In the genomic region with DNA sequence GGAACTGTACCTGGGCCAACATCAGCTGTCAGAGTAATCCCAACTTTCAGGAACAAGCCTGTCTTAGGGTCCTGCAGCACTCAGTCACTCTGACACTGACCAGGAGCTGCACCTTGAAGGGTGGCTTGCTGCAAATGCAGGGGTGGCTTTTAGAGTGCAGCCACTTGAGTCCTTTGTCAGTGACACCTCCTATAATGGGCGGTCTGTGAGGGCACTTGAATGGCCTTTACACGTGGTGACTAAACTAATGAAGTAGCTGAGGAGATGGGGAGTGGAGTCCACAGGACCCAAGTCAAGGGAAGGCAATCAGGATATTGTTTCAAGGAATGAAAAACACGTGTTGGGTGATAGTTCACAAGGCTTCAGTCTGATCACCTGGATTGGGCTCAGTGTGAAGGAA, we compare ENCODE assay signal across 1 cellular context.
TF ChIP-seq lines count a peak whose summit lies in the region.

No MANE protein-coding gene starts in this region.

TF ChIP-seq in GM12878, 131 proteins besides CTCF, POLR2A, EP300 and RAD21:
- TF ChIP-seq KDM1A (IDR thresholded peaks at IDR 0.05; ENCODE audit: borderline replicate concordance) (no peak), SMC3 (IDR thresholded peaks at IDR 0.05; ENCODE audit: borderline replicate concordance, low read length) (no peak), PAX8 (IDR thresholded peaks at IDR 0.05) (no peak), SREBF1 (IDR thresholded peaks at IDR 0.05; ENCODE audit: low read length) (no peak), ETV6 (conservative IDR thresholded peaks at IDR 0.05 in 1 of 2, IDR thresholded peaks at IDR 0.05 in 1 of 2; ENCODE audit: borderline replicate concordance in 1 of 2, low read depth in 1 of 2) (no peak)
- TF ChIP-seq, protein P1, sequence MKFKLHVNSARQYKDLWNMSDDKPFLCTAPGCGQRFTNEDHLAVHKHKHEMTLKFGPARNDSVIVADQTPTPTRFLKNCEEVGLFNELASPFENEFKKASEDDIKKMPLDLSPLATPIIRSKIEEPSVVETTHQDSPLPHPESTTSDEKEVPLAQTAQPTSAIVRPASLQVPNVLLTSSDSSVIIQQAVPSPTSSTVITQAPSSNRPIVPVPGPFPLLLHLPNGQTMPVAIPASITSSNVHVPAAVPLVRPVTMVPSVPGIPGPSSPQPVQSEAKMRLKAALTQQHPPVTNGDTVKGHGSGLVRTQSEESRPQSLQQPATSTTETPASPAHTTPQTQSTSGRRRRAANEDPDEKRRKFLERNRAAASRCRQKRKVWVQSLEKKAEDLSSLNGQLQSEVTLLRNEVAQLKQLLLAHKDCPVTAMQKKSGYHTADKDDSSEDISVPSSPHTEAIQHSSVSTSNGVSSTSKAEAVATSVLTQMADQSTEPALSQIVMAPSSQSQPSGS (IDR thresholded peaks at IDR 0.05; ENCODE audit: low read length) = no peak
TF ChIP-seq in GM12878: peak in this region for 0.
